Comparison of ENCODE assay signal across 8 cellular contexts in genomic region chr3:45145681-45146614, GRCh38. TPM values are rescaled to one million over a fixed set of nuclear protein-coding genes. Genes with fewer than 3 reads are reported as not detected.
DNase-seq lines count a peak whose midpoint lies in the region; ATAC-seq, FAIRE-seq and TF ChIP-seq lines count a peak whose summit lies in the region.

A gene with protein sequence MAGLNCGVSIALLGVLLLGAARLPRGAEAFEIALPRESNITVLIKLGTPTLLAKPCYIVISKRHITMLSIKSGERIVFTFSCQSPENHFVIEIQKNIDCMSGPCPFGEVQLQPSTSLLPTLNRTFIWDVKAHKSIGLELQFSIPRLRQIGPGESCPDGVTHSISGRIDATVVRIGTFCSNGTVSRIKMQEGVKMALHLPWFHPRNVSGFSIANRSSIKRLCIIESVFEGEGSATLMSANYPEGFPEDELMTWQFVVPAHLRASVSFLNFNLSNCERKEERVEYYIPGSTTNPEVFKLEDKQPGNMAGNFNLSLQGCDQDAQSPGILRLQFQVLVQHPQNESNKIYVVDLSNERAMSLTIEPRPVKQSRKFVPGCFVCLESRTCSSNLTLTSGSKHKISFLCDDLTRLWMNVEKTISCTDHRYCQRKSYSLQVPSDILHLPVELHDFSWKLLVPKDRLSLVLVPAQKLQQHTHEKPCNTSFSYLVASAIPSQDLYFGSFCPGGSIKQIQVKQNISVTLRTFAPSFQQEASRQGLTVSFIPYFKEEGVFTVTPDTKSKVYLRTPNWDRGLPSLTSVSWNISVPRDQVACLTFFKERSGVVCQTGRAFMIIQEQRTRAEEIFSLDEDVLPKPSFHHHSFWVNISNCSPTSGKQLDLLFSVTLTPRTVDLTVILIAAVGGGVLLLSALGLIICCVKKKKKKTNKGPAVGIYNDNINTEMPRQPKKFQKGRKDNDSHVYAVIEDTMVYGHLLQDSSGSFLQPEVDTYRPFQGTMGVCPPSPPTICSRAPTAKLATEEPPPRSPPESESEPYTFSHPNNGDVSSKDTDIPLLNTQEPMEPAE (minus strand): TSS chr3:45146378. CDS start chr3:45146287, 91 bp downstream.

- peak within 1 kb of the TSS; percentile 71 for H3K4me2 ChIP-seq in K562 (ENCODE audit: insufficient read depth, low read length)

- FAIRE-seq in K562 (lab: Jason Lieb, UNC): no peak

- no peaks in the 10 kb centered on the region for H3K36me3 ChIP-seq in CD8-positive, alpha-beta T cell (ENCODE audit: insufficient read depth, low read length)
- H3K36me3 ChIP-seq in HUES6 (ENCODE audit: control insufficient read depth, insufficient read depth, low read length): no peaks in the 10 kb centered on the region
- no peaks in the 10 kb centered on the region for H3K36me3 ChIP-seq in K562 (ENCODE audit: control insufficient read depth, insufficient read depth, low read length)
- no peaks in the 10 kb centered on the region for H3K36me3 ChIP-seq in stomach

- TF ChIP-seq RAD21 in K562 (CRISPR knock-in tag; conservative IDR thresholded peaks at IDR 0.05 in 1 of 2, IDR thresholded peaks at IDR 0.05 in 1 of 2): no peak

- no peak for DNase-seq in CD8-positive, alpha-beta T cell
- peak; percentile 54 to 61 (median 55) for DNase-seq in K562 (ENCODE audit: extremely low read depth in 1 of 4, low spot score in 3 of 4)
- peak; percentile 42 for DNase-seq in kidney glomerular epithelial cell (lab: John Stamatoyannopoulos, UW)
- peak; percentile 69 for DNase-seq in stomach
- DNase-seq in inferior parietal cortex (ENCODE audit: extremely low spot score): no peak
- no peak for DNase-seq in activated CD8-positive, alpha-beta memory T cell treated with anti-CD3 and anti-CD28 coated beads, Interleukin-2, amount 50 U/mL, for 48 hours

- TF ChIP-seq POLR2A in K562 (conservative IDR thresholded peaks at IDR 0.05): no peak
- TF ChIP-seq POLR2A in stomach (IDR thresholded peaks at IDR 0.05): peak in 1 of 4 donors; percentile 69

- H3K9ac ChIP-seq in HUES6 (ENCODE audit: low read length) (peak within 1 kb of the TSS; percentile 71), K562 (ENCODE audit: insufficient read depth in 1 of 2, low read depth in 2 of 2, low read length in 2 of 2) (peak within 1 kb of the TSS; percentile 71 to 88)

- H3K27me3 ChIP-seq in CD8-positive, alpha-beta T cell (ENCODE audit: insufficient read depth, low read length): peaks cover 18% of the 10 kb centered on the region
- H3K27me3 ChIP-seq in HUES6 (ENCODE audit: control insufficient read depth, insufficient read depth, low read length) (peaks cover 57% of the 10 kb centered on the region), K562 (ENCODE audit: control insufficient read depth in 2 of 2, insufficient read depth in 2 of 2, low read length in 2 of 2) (no peaks in the 10 kb centered on the region), stomach (peaks cover 0 to 27% (median 10%) of the 10 kb centered on the region in 3 donors)

- no peaks in the 10 kb centered on the region for H4K20me1 ChIP-seq in K562 (replicated peaks; ENCODE audit: control insufficient read depth, insufficient read depth, low read length)

- H3K9me3 Mint-ChIP-seq in CD8-positive, alpha-beta T cell: peaks cover 9% of the 10 kb centered on the region

- no peak within 1 kb of the TSS for H3K27ac ChIP-seq in CD8-positive, alpha-beta T cell (ENCODE audit: low read depth, low read length)
- H3K27ac ChIP-seq in HUES6 (ENCODE audit: low read depth, low read length) (no peak within 1 kb of the TSS), K562 (ENCODE audit: extremely low read depth, low read depth, low read length) (peak within 1 kb of the TSS; percentile 51), stomach (peak within 1 kb of the TSS; percentile 84 to 95 (median 87))

- intact Hi-C loops in CD8-positive, alpha-beta T cell (cut with DNase I, micrococcal nuclease): no loop called here
- intact Hi-C loops in K562 (cut with micrococcal nuclease): no loop called here
- intact Hi-C loops in stomach (cut with DNase I; ENCODE audit: low total_unique reads): no loop called here

- H3K27me3 Mint-ChIP-seq in CD8-positive, alpha-beta T cell (ENCODE audit: low read depth): peaks cover 49% of the 10 kb centered on the region

- POLR2A ChIA-PET in CD8-positive, alpha-beta T cell (lab: Charles Lee): no interaction called here
- POLR2A ChIA-PET in K562 (lab: Yijun Ruan, JAX): interaction anchor here (1.3 kb wide), 1 partner anchor 10 kb away, joined by 3 read pairs; no protein-coding TSS in a partner anchor

- no peak within 1 kb of the TSS for H3K27ac Mint-ChIP-seq in CD8-positive, alpha-beta T cell

- 68% methylated on average over 43 of the region's 92 CpGs for WGBS in K562 (ENCODE audit: insufficient coverage, low coverage, missing lambda C conversion rate)
- 1 to 3% (median 2%) methylated on average over 35 to 92 of the region's 92 CpGs for WGBS in stomach, 5 donors

- in situ Hi-C loops in K562 (cut with MboI): no loop called here

- H3K79me2 ChIP-seq in K562 (ENCODE audit: control insufficient read depth, insufficient read depth, low read length): peaks cover 37% of the 10 kb centered on the region

- peak within 1 kb of the TSS; percentile 64 for H2AFZ ChIP-seq in K562 (ENCODE audit: low read depth, low read length)

- no peak for TF ChIP-seq CTCF in CD8-positive, alpha-beta T cell (IDR thresholded peaks at IDR 0.05)
- TF ChIP-seq CTCF in K562 (IDR thresholded peaks at IDR 0.05 in 2 of 3, conservative IDR thresholded peaks at IDR 0.05 in 1 of 3; ENCODE audit: insufficient read depth in 2 of 3, low read depth in 1 of 3, low read length in 3 of 3) (no peak), stomach (IDR thresholded peaks at IDR 0.05) (no peak)

- H3K9me3 ChIP-seq in CD8-positive, alpha-beta T cell (ENCODE audit: low read length): peaks cover 4% of the 10 kb centered on the region
- H3K9me3 ChIP-seq in HUES6 (ENCODE audit: control insufficient read depth, insufficient read depth, low read depth, low read length) (peaks cover 3% of the 10 kb centered on the region; the same call in 1 of the 2 replicates), K562 (replicated peaks; ENCODE audit: control insufficient read depth, insufficient read depth, low read depth, low read length) (peaks cover 3% of the 10 kb centered on the region), stomach (peaks cover 0 to 3% (median 1%) of the 10 kb centered on the region in 4 donors)

- no peak for TF ChIP-seq EP300 in K562 (IDR thresholded peaks at IDR 0.05; ENCODE audit: low read length)
- TF ChIP-seq EP300 in stomach (IDR thresholded peaks at IDR 0.05): no peak

- H3K4me3 ChIP-seq in CD8-positive, alpha-beta T cell (ENCODE audit: low read depth, low read length): peak within 1 kb of the TSS; percentile 35
- H3K4me3 ChIP-seq in HUES6 (ENCODE audit: low read depth, low read length) (peak within 1 kb of the TSS; percentile 84), K562 (peak within 1 kb of the TSS; percentile 42), stomach (peak within 1 kb of the TSS; percentile 53 to 76 (median 59))

- no TSS peak for BruUV-seq in K562 (replicated peaks; lab: Mats Ljungman, UMichigan)

- H3K36me3 Mint-ChIP-seq in CD8-positive, alpha-beta T cell: no peaks in the 10 kb centered on the region

- peak within 1 kb of the TSS; percentile 80 for H3K4me3 Mint-ChIP-seq in CD8-positive, alpha-beta T cell

- peaks cover 9% of the 10 kb centered on the region for H3K4me1 ChIP-seq in CD8-positive, alpha-beta T cell (ENCODE audit: insufficient read depth, low read length)
- H3K4me1 ChIP-seq in HUES6 (ENCODE audit: control insufficient read depth, insufficient read depth, low read length) (peaks cover 10% of the 10 kb centered on the region; the same call in 1 of the 2 replicates), K562 (replicated peaks in 1 of 2; ENCODE audit: control insufficient read depth in 2 of 2, insufficient read depth in 2 of 2, low read length in 2 of 2) (peaks cover 9 to 14% of the 10 kb centered on the region in 2 experiments), stomach (peaks cover 4 to 26% (median 21%) of the 10 kb centered on the region in 4 donors)

- CTCF ChIA-PET in CD8-positive, alpha-beta T cell (lab: Charles Lee): interaction anchor here (0.7 kb wide), 1 partner anchor 46 kb away, joined by 3 read pairs; no protein-coding TSS in a partner anchor
- CTCF ChIA-PET in K562 (lab: Yijun Ruan, JAX; ENCODE audit: low intra/inter-chr PET ratio): no interaction called here

- H3K4me1 Mint-ChIP-seq in CD8-positive, alpha-beta T cell (ENCODE audit: low read depth): peaks cover 17% of the 10 kb centered on the region

- ATAC-seq in CD8-positive, alpha-beta T cell: no peak
- ATAC-seq in K562 (peak; percentile 83), GM21619 (IDR thresholded peaks at IDR 0.05; ENCODE audit: unreplicated experiment) (no peak)

- H3K9me1 ChIP-seq in K562 (ENCODE audit: control insufficient read depth, insufficient read depth, low read length): no peaks in the 10 kb centered on the region

TF ChIP-seq in K562, 482 proteins besides CTCF, POLR2A, EP300 and RAD21 (continues in another document):
- no peak for TF ChIP-seq ATF4 (CRISPR knock-in tag; IDR thresholded peaks at IDR 0.05)

RNA-seq across cellular contexts. Expression of the gene that starts here (rescaled TPM):
- not detected for total RNA-seq in CD8-positive, alpha-beta T cell
- 51.7 and 78.6 TPM in 2 replicates for total RNA-seq in K562 (2011; cell fraction: chromatin; rRNA removed; ENCODE audit: low replicate concordance)
- total RNA-seq in K562 (2011; cell fraction: nucleolus; rRNA removed): 37.6 and 51.9 TPM in 2 replicates
- total RNA-seq in K562 (2011; cell fraction: nucleoplasm; rRNA removed): 53.8 and 71.8 TPM in 2 replicates
- total RNA-seq in K562 (2014; rRNA removed) (5.2 and 6.4 TPM in 2 replicates), K562 (2014; rRNA removed; fragmentation: Illumina TruSeq; extraction: Trizol) (5.5 and 6.5 TPM in 2 replicates), K562 (2015; rRNA removed; fragmentation: Illumina TruSeq; extraction: Trizol) (5.0 and 5.1 TPM in 2 replicates), K562 (2021) (13.9 and 16.4 TPM in 2 replicates), stomach (10 to 100 TPM in 2 of 5 donors, 1 to 10 TPM in 3; 4.1 to 24.5 (median 8.4) TPM)
- polyA plus RNA-seq in K562 (2011; rRNA removed) (13.9 and 14.5 TPM in 2 replicates), K562 (2014; fragmentation: Illumina TruSeq; extraction: Trizol) (9.8 and 11.2 TPM in 2 replicates), K562 (2014; fragmentation: Nextera tagmentation; extraction: Ambion mirVana) (1 to 10 TPM; 3.9 to 4.8 TPM), K562 (2014; rRNA removed) (5.1 and 6.0 TPM in 2 replicates), stomach (1 to 10 TPM; 4.1 to 9.9 (median 7.8) TPM)
- 15.2 and 15.5 TPM in 2 replicates for polyA plus RNA-seq in K562 (2011; cell fraction: cytosol; rRNA removed)
- 13.1 and 19.9 TPM in 2 replicates for polyA plus RNA-seq in K562 (2011; cell fraction: nucleus; rRNA removed)
- polyA plus RNA-seq in K562 (2012): 10.4 and 16.8 TPM in 2 replicates
- polyA minus RNA-seq in K562 (2011; rRNA and poly(A)+ RNA removed): 18.4 and 20.2 TPM in 2 replicates
- polyA minus RNA-seq in K562 (2011; cell fraction: cytosol; rRNA and poly(A)+ RNA removed): 19.9 and 20.8 TPM in 2 replicates
- polyA minus RNA-seq in K562 (2011; cell fraction: nucleus; rRNA and poly(A)+ RNA removed): 7.9 and 14.8 TPM in 2 replicates

Comparison
In these comparisons a context has a peak if more than half of its experiments do, and no peak if none do; other contexts are left out.
1. RNA of the gene that starts here (total RNA-seq): 4.1 to 24.5 TPM in stomach and 5.0 to 78.6 TPM in K562; not detected in CD8-positive, alpha-beta T cell; every median in the first group is over 4 times any median in the second.
2. DNase-seq: peak in K562 (4 of 4), kidney glomerular epithelial cell (single experiment) and stomach (single experiment); none in CD8-positive, alpha-beta T cell (0 of 7), inferior parietal cortex (single experiment) and activated CD8-positive, alpha-beta memory T cell treated with anti-CD3 and anti-CD28 coated beads, Interleukin-2, amount 50 U/mL, for 48 hours (single experiment).
3. H3K27ac ChIP-seq: peak in K562 (single experiment) and stomach (5 of 5); none in CD8-positive, alpha-beta T cell (single experiment) and HUES6 (single experiment).
4. Peak in every context shown above with its lines, with median percentiles within 50 percentile points of each other: H3K4me3 ChIP-seq.